21 cellular contexts compared by ENCODE assay signal in the genomic region with DNA sequence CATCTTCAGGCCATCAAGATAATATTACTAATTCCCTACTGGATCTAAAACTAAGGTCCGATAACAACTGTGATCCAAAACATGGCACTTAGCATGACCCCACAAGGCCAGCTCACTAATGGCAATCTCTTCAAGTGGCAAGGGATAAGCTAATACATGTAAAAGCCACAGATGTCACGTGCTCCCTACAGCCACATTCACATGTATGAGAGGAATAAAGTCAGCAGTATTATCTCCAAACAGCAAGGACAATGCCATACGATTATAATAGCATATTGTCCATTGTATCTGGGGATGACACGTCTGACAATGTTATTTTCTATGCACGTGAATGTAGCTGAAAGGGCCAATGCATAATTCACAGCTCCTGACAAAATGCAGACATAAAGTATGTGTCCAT.
"Had no signal": no experiment of that assay in that cellular context is flagged by ENCODE, and none has a peak within 500 bp of the region (broad histone marks: within the 10 kb centered on the region; RNA-seq: fewer than 3 reads in every experiment).

No MANE protein-coding gene starts in this region.

- H3K27ac Mint-ChIP-seq: activated CD8-positive, alpha-beta T cell treated with anti-CD3 and anti-CD28 coated beads for 36 hours; activated naive CD8-positive, alpha-beta T cell treated with anti-CD3 and anti-CD28 coated beads, Interleukin-2, amount 10 ng/mL, durations not matched to agents 7 days and 5 days; activated T-cell treated with anti-CD3 and anti-CD28 coated beads, Interleukin-2, amount 50 U/mL, for 72 hours; T-helper 1 cell treated with Interleukin-12 subunit alpha and Interleukin-12 subunit beta and Interleukin-4 antibody, amounts not matched to agents 30 μg/mL and 1 μg/mL, for 36 hours had no signal

- DNase-seq: activated CD4-positive, alpha-beta T cell treated with anti-CD3 and anti-CD28 coated beads for 4 hours; activated CD8-positive, alpha-beta memory T cell treated with anti-CD3 and anti-CD28 coated beads, Interleukin-2, amount 50 U/mL, for 4 hours; activated CD8-positive, alpha-beta T cell treated with anti-CD3 and anti-CD28 coated beads for 36 hours; activated naive CD4-positive, alpha-beta T cell treated with anti-CD3 and anti-CD28 coated beads, Interleukin-2, amount 50 U/mL, for 16 hours; activated naive CD8-positive, alpha-beta T cell treated with anti-CD3 and anti-CD28 coated beads, Interleukin-2, amount 10 ng/mL, durations not matched to agents 7 days and 5 days; activated T-cell treated with anti-CD3 and anti-CD28 coated beads, Interleukin-2, amount 50 U/mL, for 72 hours; adrenal gland; aorta; IMR-90; KG1; NCI-H1048; NCI-H1417 treated with DMSO at 0.1 percent for 48 hours; NCI-H1694; NCI-H2029; NCI-H2107; NCI-H345; NCI-H510A; NCI-H69; PC-3; SHP77 treated with DMSO at 0.1 percent for 48 hours had no signal

- H3K27ac ChIP-seq: adrenal gland had no signal

- H3K4me3 Mint-ChIP-seq: activated CD8-positive, alpha-beta T cell treated with anti-CD3 and anti-CD28 coated beads for 36 hours; activated naive CD8-positive, alpha-beta T cell treated with anti-CD3 and anti-CD28 coated beads, Interleukin-2, amount 10 ng/mL, durations not matched to agents 7 days and 5 days; activated T-cell treated with anti-CD3 and anti-CD28 coated beads, Interleukin-2, amount 50 U/mL, for 72 hours; T-helper 1 cell treated with Interleukin-12 subunit alpha and Interleukin-12 subunit beta and Interleukin-4 antibody, amounts not matched to agents 30 μg/mL and 1 μg/mL, for 36 hours had no signal

- H3K27me3 Mint-ChIP-seq: activated CD8-positive, alpha-beta T cell treated with anti-CD3 and anti-CD28 coated beads for 36 hours; activated naive CD8-positive, alpha-beta T cell treated with anti-CD3 and anti-CD28 coated beads, Interleukin-2, amount 10 ng/mL, durations not matched to agents 7 days and 5 days had no signal

- H3K4me3 ChIP-seq: adrenal gland had no signal

- H3K27me3 ChIP-seq: adrenal gland had no signal

- H3K9me3 Mint-ChIP-seq: activated CD8-positive, alpha-beta T cell treated with anti-CD3 and anti-CD28 coated beads for 36 hours; activated naive CD8-positive, alpha-beta T cell treated with anti-CD3 and anti-CD28 coated beads, Interleukin-2, amount 10 ng/mL, durations not matched to agents 7 days and 5 days; activated T-cell treated with anti-CD3 and anti-CD28 coated beads, Interleukin-2, amount 50 U/mL, for 72 hours; T-helper 1 cell treated with Interleukin-12 subunit alpha and Interleukin-12 subunit beta and Interleukin-4 antibody, amounts not matched to agents 30 μg/mL and 1 μg/mL, for 36 hours had no signal
